In the genomic region with DNA sequence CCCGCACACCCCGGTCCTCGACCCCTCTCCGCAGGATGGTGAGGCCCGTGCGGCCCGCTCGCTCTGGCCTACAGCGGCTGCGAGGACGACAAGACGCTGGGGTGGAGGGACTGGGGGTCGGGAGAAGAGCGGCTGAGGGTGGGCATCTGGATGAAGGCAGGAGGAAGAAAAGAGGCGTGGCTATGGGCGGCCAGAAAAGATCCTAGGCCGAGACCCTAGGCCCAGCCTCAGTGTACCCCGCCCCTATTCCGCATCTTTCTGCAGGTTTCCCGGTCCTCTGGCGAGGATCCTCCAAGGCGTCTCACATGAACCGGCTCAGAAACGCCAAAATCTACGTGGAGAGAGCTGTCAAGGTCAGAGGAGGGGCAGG, we compare ENCODE assay signal across 8 cellular contexts. TPM values are rescaled to one million over a fixed set of nuclear protein-coding genes. Genes with fewer than 3 reads are reported as not detected.
DNase-seq lines count a peak whose midpoint lies in the region; ATAC-seq and TF ChIP-seq lines count a peak whose summit lies in the region.

No MANE protein-coding gene starts in this region.

- H3K27ac ChIP-seq in C4-2B (peak overlapping the region; percentile 70), Panc1 (ENCODE audit: low read length) (peak overlapping the region; percentile 63), neutrophil (peak overlapping the region; percentile 91)

- no TSS peak for BruUV-seq in Panc1 (replicated peaks; lab: Mats Ljungman, UMichigan)

- no peak for DNase-seq in Panc1 (ENCODE audit: low read depth, low spot score)
- no peak for DNase-seq in epithelial cell of esophagus (ENCODE audit: low read depth)
- DNase-seq in activated effector memory CD4-positive, alpha-beta T cell treated with Interleukin-2 at 50 U/mL for 16 hours = no peak

- H3K36me3 ChIP-seq in Panc1 (ENCODE audit: control insufficient read depth, insufficient read depth, low read length) (no peaks in the 10 kb centered on the region), neutrophil (peaks cover 78% of the 10 kb centered on the region)

- CTCF ChIA-PET in Panc1 (lab: Charles Lee) = no interaction called here

- H3K27me3 ChIP-seq in Panc1 (ENCODE audit: control insufficient read depth, insufficient read depth, low read length) (no peaks in the 10 kb centered on the region), neutrophil (no peaks in the 10 kb centered on the region)

- TF ChIP-seq CTCF in C4-2B (conservative IDR thresholded peaks at IDR 0.05) = no peak
- TF ChIP-seq CTCF in Panc1 (IDR thresholded peaks at IDR 0.05) = no peak
- no peak for TF ChIP-seq CTCF in epithelial cell of esophagus (IDR thresholded peaks at IDR 0.05; ENCODE audit: insufficient read depth, low read depth, low read length, missing control alignments)
- no peak for TF ChIP-seq CTCF in neutrophil (IDR thresholded peaks at IDR 0.05)

- H3K4me3 ChIP-seq in Panc1 (ENCODE audit: low read depth in 2 of 2, low read length in 2 of 2) (peak overlapping the region; percentile 49 to 52), epithelial cell of esophagus (ENCODE audit: low read length) (peak overlapping the region; percentile 44), neutrophil (ENCODE audit: low read depth in 1 of 2, low read length in 1 of 2) (peak overlapping the region; percentile 68 to 71)

- ATAC-seq in Panc1 (no peak; the same call in 1 of the 2 replicates), HG03460 (IDR thresholded peaks at IDR 0.05; ENCODE audit: unreplicated experiment) (no peak), HG03095 (IDR thresholded peaks at IDR 0.05; ENCODE audit: unreplicated experiment) (no peak), HG03159 (IDR thresholded peaks at IDR 0.05; ENCODE audit: unreplicated experiment) (no peak)

- POLR2A ChIA-PET in Panc1 (lab: Charles Lee) = interaction anchor here (0.6 kb wide), 1 partner anchor 306 kb away, joined by 3 read pairs; no protein-coding TSS in a partner anchor

- H3K4me1 ChIP-seq in Panc1 (ENCODE audit: control insufficient read depth, insufficient read depth, low read length) (peaks cover 15% of the 10 kb centered on the region), neutrophil (ENCODE audit: control insufficient read depth in 1 of 2, insufficient read depth in 1 of 2, low read depth in 1 of 2, low read length in 1 of 2) (peaks cover 19 to 21% of the 10 kb centered on the region in 2 experiments)

- H3K9me3 ChIP-seq in Panc1 (ENCODE audit: control insufficient read depth, insufficient read depth, low read depth, low read length) (no peaks in the 10 kb centered on the region), neutrophil (no peaks in the 10 kb centered on the region)

- in situ Hi-C loops in Panc1 (cut with HindIII; ENCODE audit: low pct_unique_long_range_greater_than_20kb, low sequenced_read_pairs) = no loop called here

- intact Hi-C loops in Panc1 (cut with micrococcal nuclease; ENCODE audit: unreplicated experiment) = no loop called here

RNA-seq across cellular contexts. Expression of a gene that starts 0.3 kb away (rescaled TPM):
- total RNA-seq in Panc1 (2021; ENCODE audit: unreplicated experiment) = 15.7 TPM
- 10.0 TPM for polyA plus RNA-seq in Panc1 (2012; ENCODE audit: insufficient read length)

RNA-seq across cellular contexts. Expression of a gene that starts 17.5 kb away (rescaled TPM):
- total RNA-seq in Panc1 (2021; ENCODE audit: unreplicated experiment) = 117 TPM
- polyA plus RNA-seq in Panc1 (2012; ENCODE audit: insufficient read length) = 128 TPM

RNA-seq across cellular contexts. Expression of a gene that starts 18.1 kb away (rescaled TPM):
- 61.3 TPM for total RNA-seq in Panc1 (2021; ENCODE audit: unreplicated experiment)
- 94.0 TPM for polyA plus RNA-seq in Panc1 (2012; ENCODE audit: insufficient read length)

RNA-seq across cellular contexts. Expression of a gene that starts 33.5 kb away (rescaled TPM):
- 40.4 TPM for total RNA-seq in Panc1 (2021; ENCODE audit: unreplicated experiment)
- polyA plus RNA-seq in Panc1 (2012; ENCODE audit: insufficient read length) = 33.4 TPM

RNA-seq across cellular contexts. Expression of a gene that starts 40.6 kb away (rescaled TPM):
- 9.7 TPM for total RNA-seq in Panc1 (2021; ENCODE audit: unreplicated experiment)
- polyA plus RNA-seq in Panc1 (2012; ENCODE audit: insufficient read length) = 21.1 TPM
